ENCODE assay signal across 16 cellular contexts in genomic region chr10:22489975-22490374, GRCh38.
DNase-seq lines count a peak whose midpoint lies in the region; ATAC-seq and TF ChIP-seq lines count a peak whose summit lies in the region.
"Had no signal": no experiment of that assay in that cellular context is flagged by ENCODE, and none has a peak within 500 bp of the region (broad histone marks: within the 10 kb centered on the region; RNA-seq: fewer than 3 reads in every experiment).

No MANE protein-coding gene starts in this region.

- H3K4me2 ChIP-seq in OCI-LY3 (ENCODE audit: low read length) = peak overlapping the region; percentile 45
- H3K4me2 ChIP-seq: BLaER1 had no signal

- POLR2A ChIA-PET in CD4-positive, alpha-beta memory T cell (lab: Charles Lee; ENCODE audit: partially characterized antibody) = no interaction called here

- no peak overlapping the region for H2AFZ ChIP-seq in OCI-LY3 (ENCODE audit: low read depth, low read length)

- H3K27me3 Mint-ChIP-seq in T-helper 2 cell treated with Interferon-gamma antibody and Interleukin-4, amounts not matched to agents 5 μg/mL and 100 μg/mL, for 36 hours (ENCODE audit: low read depth) = peaks cover 11% of the 10 kb centered on the region
- H3K27me3 Mint-ChIP-seq in activated naive CD8-positive, alpha-beta T cell treated with anti-CD3 and anti-CD28 coated beads for 36 hours = peaks cover 20% of the 10 kb centered on the region
- peaks cover 1 to 9% of the 10 kb centered on the region in 2 donors for H3K27me3 Mint-ChIP-seq in CD4-positive, alpha-beta memory T cell

- no peaks in the 10 kb centered on the region for H3K9me3 Mint-ChIP-seq in T-helper 2 cell treated with Interferon-gamma antibody and Interleukin-4, amounts not matched to agents 5 μg/mL and 100 μg/mL, for 36 hours
- no peaks in the 10 kb centered on the region for H3K9me3 Mint-ChIP-seq in activated naive CD8-positive, alpha-beta T cell treated with anti-CD3 and anti-CD28 coated beads for 36 hours
- peaks cover 0 to 4% (median 0%) of the 10 kb centered on the region in 8 donors for H3K9me3 Mint-ChIP-seq in CD4-positive, alpha-beta memory T cell
- H3K9me3 Mint-ChIP-seq: CD8-positive, alpha-beta memory T cell had no signal

- CTCF ChIA-PET in CD4-positive, alpha-beta memory T cell (lab: Charles Lee; ENCODE audit: partially characterized antibody) = no interaction called here

- peaks cover 20% of the 10 kb centered on the region for H3K4me1 Mint-ChIP-seq in T-helper 2 cell treated with Interferon-gamma antibody and Interleukin-4, amounts not matched to agents 5 μg/mL and 100 μg/mL, for 36 hours (ENCODE audit: low read depth)
- peaks cover 14% of the 10 kb centered on the region for H3K4me1 Mint-ChIP-seq in activated naive CD8-positive, alpha-beta T cell treated with anti-CD3 and anti-CD28 coated beads for 36 hours
- peaks cover 13 to 25% (median 18%) of the 10 kb centered on the region in 4 donors for H3K4me1 Mint-ChIP-seq in CD4-positive, alpha-beta memory T cell

- H4K20me1 ChIP-seq in OCI-LY3 (ENCODE audit: insufficient read depth, low read length) = no peaks in the 10 kb centered on the region
- H4K20me1 ChIP-seq: BLaER1 had no signal

- no peaks in the 10 kb centered on the region for H3K27me3 ChIP-seq in OCI-LY3 (ENCODE audit: low read depth, low read length)
- no peaks in the 10 kb centered on the region for H3K27me3 ChIP-seq in CD4-positive, alpha-beta memory T cell (ENCODE audit: insufficient read depth, low read length)
- H3K27me3 ChIP-seq: BLaER1 had no signal

- no peak overlapping the region for H3K27ac Mint-ChIP-seq in T-helper 2 cell treated with Interferon-gamma antibody and Interleukin-4, amounts not matched to agents 5 μg/mL and 100 μg/mL, for 36 hours
- no peak overlapping the region for H3K27ac Mint-ChIP-seq in activated naive CD8-positive, alpha-beta T cell treated with anti-CD3 and anti-CD28 coated beads for 36 hours
- H3K27ac Mint-ChIP-seq in CD4-positive, alpha-beta memory T cell = no peak overlapping the region

- H3K4me3 ChIP-seq in OCI-LY3 (ENCODE audit: low read length) (no peak overlapping the region), mucosa of descending colon (no peak overlapping the region)
- H3K4me3 ChIP-seq in CD4-positive, alpha-beta memory T cell (ENCODE audit: low read length in 2 of 2) = no peak overlapping the region
- H3K4me3 ChIP-seq: BLaER1, SK-N-MC had no signal

- ATAC-seq in GM18868 (IDR thresholded peaks at IDR 0.05; ENCODE audit: unreplicated experiment) (peak; percentile 63), GM19455 (IDR thresholded peaks at IDR 0.05; ENCODE audit: unreplicated experiment) (peak; percentile 69), HG02798 (IDR thresholded peaks at IDR 0.05; ENCODE audit: poor library complexity, unreplicated experiment) (peak; percentile 35), mucosa of descending colon (no peak)

- intact Hi-C loops in mucosa of descending colon (cut with DNase I, micrococcal nuclease) = no loop called here
- intact Hi-C loops in CD4-positive, alpha-beta memory T cell (cut with micrococcal nuclease) = no loop called here

- TF ChIP-seq CTCF in OCI-LY3 (IDR thresholded peaks at IDR 0.05; ENCODE audit: low read depth, low read length) = no peak
- TF ChIP-seq CTCF in mucosa of descending colon (IDR thresholded peaks at IDR 0.05) = no peak

- no peak for DNase-seq in mucosa of descending colon
- DNase-seq in T-helper 2 cell treated with Interferon-gamma antibody and Interleukin-4, amounts not matched to agents 5 μg/mL and 100 μg/mL, for 36 hours (ENCODE audit: low spot score) = no peak
- DNase-seq in activated naive CD8-positive, alpha-beta T cell treated with anti-CD3 and anti-CD28 coated beads for 36 hours = no peak
- DNase-seq in CD4-positive, alpha-beta memory T cell = no peak
- DNase-seq: CD8-positive, alpha-beta memory T cell; KG1; NCI-H1694 treated with DMSO at 0.1 percent for 48 hours; NCI-H748 treated with DMSO at 0.1 percent for 48 hours; NK-92 treated with Interleukin-12 subunit alpha and Interleukin-12 subunit beta, amount 100 ng/mL, for 24 hours; SHP77 had no signal

- no peaks in the 10 kb centered on the region for H3K36me3 Mint-ChIP-seq in T-helper 2 cell treated with Interferon-gamma antibody and Interleukin-4, amounts not matched to agents 5 μg/mL and 100 μg/mL, for 36 hours (ENCODE audit: low read depth)
- no peaks in the 10 kb centered on the region for H3K36me3 Mint-ChIP-seq in activated naive CD8-positive, alpha-beta T cell treated with anti-CD3 and anti-CD28 coated beads for 36 hours
- no peaks in the 10 kb centered on the region for H3K36me3 Mint-ChIP-seq in CD4-positive, alpha-beta memory T cell

- no peak overlapping the region for H3K4me3 Mint-ChIP-seq in T-helper 2 cell treated with Interferon-gamma antibody and Interleukin-4, amounts not matched to agents 5 μg/mL and 100 μg/mL, for 36 hours
- H3K4me3 Mint-ChIP-seq in activated naive CD8-positive, alpha-beta T cell treated with anti-CD3 and anti-CD28 coated beads for 36 hours = no peak overlapping the region
- no peak overlapping the region for H3K4me3 Mint-ChIP-seq in CD4-positive, alpha-beta memory T cell
- H3K4me3 Mint-ChIP-seq: CD8-positive, alpha-beta memory T cell had no signal

- peak overlapping the region; percentile 38; the same call in 1 of the 2 replicates for H3K27ac ChIP-seq in OCI-LY3 (ENCODE audit: low read length)
- no peak overlapping the region for H3K27ac ChIP-seq in CD4-positive, alpha-beta memory T cell (ENCODE audit: low read depth, low read length)
- H3K27ac ChIP-seq: BLaER1, SK-N-MC had no signal

- H3K4me1 ChIP-seq in OCI-LY3 (ENCODE audit: low read length) = peaks cover 18% of the 10 kb centered on the region
- no peaks in the 10 kb centered on the region for H3K4me1 ChIP-seq in mucosa of descending colon (ENCODE audit: low read depth)
- H3K4me1 ChIP-seq in CD4-positive, alpha-beta memory T cell (ENCODE audit: insufficient read depth, low read length) = peaks cover 16% of the 10 kb centered on the region

- H3K79me2 ChIP-seq in OCI-LY3 (ENCODE audit: low read length) = no peaks in the 10 kb centered on the region

- H3K9me3 ChIP-seq in OCI-LY3 (ENCODE audit: insufficient read depth, low read length) (no peaks in the 10 kb centered on the region), mucosa of descending colon (no peaks in the 10 kb centered on the region)
- H3K9me3 ChIP-seq in CD4-positive, alpha-beta memory T cell (ENCODE audit: control insufficient read depth in 1 of 2, low read length in 2 of 2) = no peaks in the 10 kb centered on the region
- H3K9me3 ChIP-seq: BLaER1 had no signal

- H3K9ac ChIP-seq in OCI-LY3 (ENCODE audit: low read length) = no peak overlapping the region
- H3K9ac ChIP-seq: BLaER1 had no signal

- H3K36me3 ChIP-seq in OCI-LY3 (replicated peaks; ENCODE audit: low read depth, low read length) (no peaks in the 10 kb centered on the region), mucosa of descending colon (ENCODE audit: low read depth) (no peaks in the 10 kb centered on the region)
- H3K36me3 ChIP-seq in CD4-positive, alpha-beta memory T cell (ENCODE audit: insufficient read depth, low read length) = no peaks in the 10 kb centered on the region
- H3K36me3 ChIP-seq: BLaER1 had no signal
